22 cellular contexts compared by ENCODE assay signal in genomic region chr4:25677943-25678342, GRCh38. TPM values are rescaled to one million over a fixed set of nuclear protein-coding genes. Genes with fewer than 3 reads are reported as not detected.
DNase-seq lines count a peak whose midpoint lies in the region; ATAC-seq, FAIRE-seq and TF ChIP-seq lines count a peak whose summit lies in the region.
"Had no signal": no experiment of that assay in that cellular context is flagged by ENCODE, and none has a peak within 500 bp of the region (broad histone marks: within the 10 kb centered on the region; RNA-seq: fewer than 3 reads in every experiment).

No MANE protein-coding gene starts in this region.

- no peak overlapping the region for H3K27ac ChIP-seq in kidney (ENCODE audit: low read depth in 2 of 2, low read length in 2 of 2)
- H3K27ac ChIP-seq in osteoblast (ENCODE audit: low read depth, low read length) = no peak overlapping the region
- H3K27ac ChIP-seq: 22Rv1, GM23248 had no signal

- H4K20me1 ChIP-seq in osteoblast (ENCODE audit: insufficient read depth, low read length) = no peaks in the 10 kb centered on the region

- no peaks in the 10 kb centered on the region for H3K79me2 ChIP-seq in osteoblast (ENCODE audit: insufficient read depth, low read length)

- H3K9me3 ChIP-seq in kidney (ENCODE audit: control insufficient read depth in 1 of 2, low read length in 2 of 2) = no peaks in the 10 kb centered on the region
- H3K9me3 ChIP-seq in osteoblast (ENCODE audit: low read depth, low read length) = no peaks in the 10 kb centered on the region

- H3K4me3 ChIP-seq in kidney (ENCODE audit: low read length in 2 of 2) = no peak overlapping the region
- H3K4me3 ChIP-seq in osteoblast (ENCODE audit: insufficient read depth, low read length) = no peak overlapping the region
- H3K4me3 ChIP-seq: GM23248 had no signal

- H3K9ac ChIP-seq in kidney (ENCODE audit: low read length in 2 of 2) = no peak overlapping the region
- H3K9ac ChIP-seq: GM23248 had no signal

- H3K4me1 ChIP-seq in kidney (ENCODE audit: control insufficient read depth in 1 of 2, insufficient read depth in 1 of 2, low read depth in 1 of 2, low read length in 2 of 2) (no peaks in the 10 kb centered on the region), osteoblast (ENCODE audit: insufficient read depth, low read length) (no peaks in the 10 kb centered on the region)

- no peak overlapping the region for H2AFZ ChIP-seq in osteoblast (ENCODE audit: low read length)
- H2AFZ ChIP-seq: GM23248 had no signal

- FAIRE-seq in kidney (lab: Jason Lieb, UNC) = no peak
- FAIRE-seq: A204.1, G401.6, GM12892, H1 had no signal

- H3K36me3 ChIP-seq in kidney (ENCODE audit: control insufficient read depth in 1 of 2, insufficient read depth in 2 of 2, low read length in 2 of 2) = no peaks in the 10 kb centered on the region
- no peaks in the 10 kb centered on the region for H3K36me3 ChIP-seq in osteoblast (ENCODE audit: insufficient read depth, low read length)

- intact Hi-C loops in kidney (cut with DNase I) = no loop called here

- no peak overlapping the region for H3K4me2 ChIP-seq in osteoblast (ENCODE audit: insufficient read depth, low read length)

- ATAC-seq in HG03039 (IDR thresholded peaks at IDR 0.05; ENCODE audit: unreplicated experiment) = no peak
- ATAC-seq in HG03460 (IDR thresholded peaks at IDR 0.05; ENCODE audit: unreplicated experiment) = no peak
- ATAC-seq in HG03571 (IDR thresholded peaks at IDR 0.05; ENCODE audit: unreplicated experiment) = no peak
- ATAC-seq: HCT116 had no signal

- H3K27me3 ChIP-seq in osteoblast (ENCODE audit: insufficient read depth, low read length) = no peaks in the 10 kb centered on the region

- DNase-seq in AG08396 (ENCODE audit: low spot score) = peak; percentile 1
- DNase-seq in kidney = peak; percentile 38
- DNase-seq in osteoblast (ENCODE audit: insufficient read length, low spot score, missing footprints) = peak; percentile 37
- DNase-seq: AML-193; C1 segment of cervical spinal cord; Calu3; CD4-positive, alpha-beta memory T cell; COR-L47; DMS153; DND-41; GM23248; H9 had no signal

- no peak for TF ChIP-seq CTCF in kidney (IDR thresholded peaks at IDR 0.05; ENCODE audit: borderline replicate concordance, extremely low read depth, insufficient read depth)
- no peak for TF ChIP-seq CTCF in osteoblast (IDR thresholded peaks at IDR 0.05; ENCODE audit: extremely low read depth, low read depth, low read length)

RNA-seq across cellular contexts. Expression of gene SLC34A2, which starts 22.3 kb away (rescaled TPM):
- total RNA-seq in kidney (694 TPM), osteoblast (not detected in 2 replicates)
- 2.9 TPM for polyA plus RNA-seq in kidney (ENCODE audit: insufficient read depth, low read depth, low replicate concordance)
- total RNA-seq: CD4-positive, alpha-beta memory T cell; GM23248 had no signal
- polyA plus RNA-seq: AG04450; CD4-positive, alpha-beta memory T cell; GM23248 had no signal

Comparison
In these comparisons a context has a peak if more than half of its experiments do, and no peak if none do; other contexts are left out.
1. RNA of gene SLC34A2, which starts 22.3 kb away (total RNA-seq): 694 TPM in kidney (single experiment); not detected in osteoblast; every median in the first group is over 100 times any median in the second.
2. Peak in every context shown above with its lines, with median percentiles within 50 percentile points of each other: DNase-seq.